ENCODE assay signal across 6 cellular contexts in the genomic region with DNA sequence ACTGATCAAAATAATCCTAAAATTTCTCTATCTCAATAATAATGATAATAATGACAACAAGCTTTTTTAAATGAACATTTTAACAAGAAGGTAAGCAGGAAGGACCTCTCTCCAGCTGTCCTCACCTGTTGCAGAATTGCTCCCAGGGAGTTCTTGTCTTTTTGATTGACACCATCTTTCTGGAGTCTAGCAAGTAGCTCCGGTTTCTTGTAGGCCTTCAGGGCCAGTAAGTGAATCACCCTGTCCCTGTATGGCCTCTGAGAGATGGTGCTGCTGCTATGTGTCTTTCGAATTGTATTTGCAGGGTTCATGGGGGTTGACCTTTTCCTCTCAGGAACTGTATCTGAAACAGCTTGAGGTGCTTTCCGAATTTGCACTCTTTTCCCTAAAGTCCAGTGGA. TPM values are rescaled to one million over a fixed set of nuclear protein-coding genes. Genes with fewer than 3 reads are reported as not detected.
DNase-seq lines count a peak whose midpoint lies in the region; ATAC-seq, FAIRE-seq and TF ChIP-seq lines count a peak whose summit lies in the region.
"Not testable (repeated sequence)": the region's sequence is repeated elsewhere in the genome, so short reads cannot be mapped to it uniquely, and the experiment has no call there.

No MANE protein-coding gene starts in this region.

- dilution Hi-C loops in keratinocyte (cut with MboI; ENCODE audit: extremely low pct_ligation_motif_present, low sequenced_read_pairs), result not testable (repeated sequence)

- intact Hi-C loops in activated CD4-positive, alpha-beta T cell treated with anti-CD3 and anti-CD28 coated beads, Interleukin-2, amount 10 ng/mL, durations not matched to agents 24 days and 14 days (cut with micrococcal nuclease), result not testable (repeated sequence)

- H3K4me1 Mint-ChIP-seq in activated CD4-positive, alpha-beta T cell treated with anti-CD3 and anti-CD28 coated beads, Interleukin-2, amount 10 ng/mL, durations not matched to agents 24 days and 14 days, result peaks cover 24% of the 10 kb centered on the region
- H3K4me1 Mint-ChIP-seq in natural killer cell treated with Interleukin-12 subunit alpha and Interleukin-12 subunit beta and Interleukin-15 and Interleukin-18, amount 100 ng/mL, for 72 hours (ENCODE audit: low read depth in 2 of 2), result peaks cover 52 to 57% of the 10 kb centered on the region in 2 donors

- not testable (repeated sequence) for H3K9ac ChIP-seq in GM23248; keratinocyte (ENCODE audit: control insufficient read depth, extremely low read depth, insufficient read depth, low read length)

- H3K27me3 Mint-ChIP-seq in activated CD4-positive, alpha-beta T cell treated with anti-CD3 and anti-CD28 coated beads, Interleukin-2, amount 10 ng/mL, durations not matched to agents 24 days and 14 days; natural killer cell treated with Interleukin-12 subunit alpha and Interleukin-12 subunit beta and Interleukin-15 and Interleukin-18, amount 100 ng/mL, for 72 hours: not testable (repeated sequence)

- H2AFZ ChIP-seq in GM23248; keratinocyte (ENCODE audit: control insufficient read depth, low read length): not testable (repeated sequence)

- H3K4me3 Mint-ChIP-seq in activated CD4-positive, alpha-beta T cell treated with anti-CD3 and anti-CD28 coated beads, Interleukin-2, amount 10 ng/mL, durations not matched to agents 24 days and 14 days, result not testable (repeated sequence)
- H3K4me3 Mint-ChIP-seq in natural killer cell treated with Interleukin-12 subunit alpha and Interleukin-12 subunit beta and Interleukin-15 and Interleukin-18, amount 100 ng/mL, for 72 hours, result peak overlapping the region; percentile 21

- H3K27ac Mint-ChIP-seq in activated CD4-positive, alpha-beta T cell treated with anti-CD3 and anti-CD28 coated beads, Interleukin-2, amount 10 ng/mL, durations not matched to agents 24 days and 14 days; natural killer cell treated with Interleukin-12 subunit alpha and Interleukin-12 subunit beta and Interleukin-15 and Interleukin-18, amount 100 ng/mL, for 72 hours: not testable (repeated sequence)

- H3K9me3 Mint-ChIP-seq in activated CD4-positive, alpha-beta T cell treated with anti-CD3 and anti-CD28 coated beads, Interleukin-2, amount 10 ng/mL, durations not matched to agents 24 days and 14 days; natural killer cell treated with Interleukin-12 subunit alpha and Interleukin-12 subunit beta and Interleukin-15 and Interleukin-18, amount 100 ng/mL, for 72 hours: not testable (repeated sequence)

- H3K9me2 ChIP-seq in GM23248 (ENCODE audit: insufficient read depth), result not testable (repeated sequence)

- FAIRE-seq in keratinocyte (lab: Jason Lieb, UNC), result peak; percentile 29

- H3K27me3 ChIP-seq in GM23248 (replicated peaks; ENCODE audit: insufficient read depth); keratinocyte (ENCODE audit: control insufficient read depth, extremely low read depth, insufficient read depth, low read length): not testable (repeated sequence)

- H3K4me3 ChIP-seq in GM23248; epithelial cell of esophagus (ENCODE audit: low read length); keratinocyte (ENCODE audit: control insufficient read depth in 2 of 3, extremely low read depth in 1 of 3, insufficient read depth in 2 of 3, low read depth in 1 of 3, low read length in 3 of 3): not testable (repeated sequence)

- not testable (repeated sequence) for H3K4me2 ChIP-seq in GM23248 (ENCODE audit: unreplicated experiment); keratinocyte (ENCODE audit: control insufficient read depth, extremely low read depth, insufficient read depth, low read depth, low read length)

- in situ Hi-C loops in GM23248 (cut with MboI), result not testable (repeated sequence)

- TF ChIP-seq CTCF in epithelial cell of esophagus (IDR thresholded peaks at IDR 0.05; ENCODE audit: insufficient read depth, low read depth, low read length, missing control alignments); keratinocyte (optimal IDR thresholded peaks at IDR 0.05 in 1 of 3, IDR thresholded peaks at IDR 0.05 in 1 of 3, conservative IDR thresholded peaks at IDR 0.05 in 1 of 3; ENCODE audit: extremely low read depth in 1 of 3, insufficient read depth in 2 of 3, low read length in 3 of 3): not testable (repeated sequence)

- H3K36me3 ChIP-seq in GM23248 (ENCODE audit: low read depth) (peaks cover 82% of the 10 kb centered on the region), keratinocyte (ENCODE audit: control insufficient read depth in 2 of 2, extremely low read depth in 1 of 2, insufficient read depth in 2 of 2, low read length in 2 of 2) (peaks cover 14 to 51% of the 10 kb centered on the region in 2 experiments)

- WGBS in GM23248 (ENCODE audit: low coverage in 1 of 2, low lambda C conversion rate in 2 of 2, missing lambda C conversion rate in 2 of 2), 2 experiments, result 80 to 81% methylated on average over 3 of the region's 3 CpGs

- not testable (repeated sequence) for H3K9me3 ChIP-seq in GM23248 (ENCODE audit: low read depth); keratinocyte (ENCODE audit: control insufficient read depth, low read depth, low read length)

- not testable (repeated sequence) for H3K9me1 ChIP-seq in keratinocyte (ENCODE audit: control insufficient read depth, extremely low read depth, insufficient read depth, low read length)

- H3K36me3 Mint-ChIP-seq in activated CD4-positive, alpha-beta T cell treated with anti-CD3 and anti-CD28 coated beads, Interleukin-2, amount 10 ng/mL, durations not matched to agents 24 days and 14 days (ENCODE audit: low read depth), result peaks cover 48% of the 10 kb centered on the region
- peaks cover 38% of the 10 kb centered on the region for H3K36me3 Mint-ChIP-seq in natural killer cell treated with Interleukin-12 subunit alpha and Interleukin-12 subunit beta and Interleukin-15 and Interleukin-18, amount 100 ng/mL, for 72 hours

- H4K20me1 ChIP-seq in GM23248 (ENCODE audit: insufficient read depth) (peaks cover 30% of the 10 kb centered on the region), keratinocyte (ENCODE audit: control insufficient read depth, extremely low read depth, insufficient read depth, low read length) (peaks cover 12% of the 10 kb centered on the region)

- H3F3A ChIP-seq in GM23248 (ENCODE audit: insufficient read depth), result peaks cover 94% of the 10 kb centered on the region

- peak overlapping the region; percentile 38 for H3K27ac ChIP-seq in GM23248
- H3K27ac ChIP-seq in keratinocyte (ENCODE audit: control insufficient read depth, insufficient read depth, low read length), result not testable (repeated sequence)

- not testable (repeated sequence) for ATAC-seq in natural killer cell treated with Interleukin-12 subunit alpha and Interleukin-12 subunit beta and Interleukin-15 and Interleukin-18, amount 100 ng/mL, for 72 hours

- H3K4me1 ChIP-seq in GM23248 (ENCODE audit: insufficient read depth), result peaks cover 91% of the 10 kb centered on the region
- peaks cover 18% of the 10 kb centered on the region for H3K4me1 ChIP-seq in keratinocyte (ENCODE audit: control insufficient read depth, extremely low read depth, insufficient read depth, low read length)

- H3K79me2 ChIP-seq in GM23248 (ENCODE audit: insufficient read depth) (peaks cover 100% of the 10 kb centered on the region), keratinocyte (ENCODE audit: control insufficient read depth, insufficient read depth, low read length) (peaks cover 70% of the 10 kb centered on the region)

- DNase-seq in GM23248; keratinocyte (ENCODE audit: low read depth, low spot score); natural killer cell treated with Interleukin-12 subunit alpha and Interleukin-12 subunit beta and Interleukin-15 and Interleukin-18, amount 100 ng/mL, for 72 hours (ENCODE audit: low spot score): not testable (repeated sequence)
- DNase-seq in LHCN-M2 (ENCODE audit: low read depth), result peak; percentile 19
- DNase-seq in activated CD4-positive, alpha-beta T cell treated with anti-CD3 and anti-CD28 coated beads, Interleukin-2, amount 10 ng/mL, durations not matched to agents 24 days and 14 days, result peak; percentile 36
- peak; percentile 73 for DNase-seq in epithelial cell of esophagus (ENCODE audit: low read depth)

RNA-seq across cellular contexts. Expression of a gene that starts 55.3 kb away (rescaled TPM):
- 228 and 243 TPM in 2 replicates for total RNA-seq in GM23248 (2014; rRNA removed; shearing (Covaris generic))
- polyA plus RNA-seq in GM23248 (2016; fragmentation: Nextera tagmentation; extraction: Ambion mirVana), result 147 and 159 TPM in 2 replicates
- total RNA-seq in LHCN-M2 (2014; rRNA removed), result 76.3 and 84.1 TPM in 2 replicates
- polyA plus RNA-seq in LHCN-M2 (2012), result 38.7 TPM
- total RNA-seq in activated CD4-positive, alpha-beta T cell treated with anti-CD3 and anti-CD28 coated beads, Interleukin-2, amount 10 ng/mL, durations not matched to agents 24 days and 14 days, result 103 and 111 TPM in 2 replicates
- 74.8 to 100 TPM (median 81.1 TPM) in 3 replicates for polyA plus RNA-seq in keratinocyte
- polyA plus RNA-seq in keratinocyte (2011; ENCODE audit: low read depth), result 137 TPM
- 48.0 and 87.5 TPM in 2 replicates for polyA plus RNA-seq in keratinocyte (2011; cell fraction: cytosol; rRNA removed)
- 81.5 and 105 TPM in 2 replicates for polyA plus RNA-seq in keratinocyte (2011; cell fraction: nucleus; rRNA removed)
- polyA plus RNA-seq in keratinocyte (2012; ENCODE audit: low replicate concordance), result 65.7 and 69.5 TPM in 2 replicates
- 31.2 to 194 TPM (median 108 TPM) in 3 replicates for polyA minus RNA-seq in keratinocyte
- polyA minus RNA-seq in keratinocyte (2011; cell fraction: cytosol; rRNA and poly(A)+ RNA removed), result 103 TPM
- polyA minus RNA-seq in keratinocyte (2011; cell fraction: nucleus; rRNA and poly(A)+ RNA removed), result 182 and 311 TPM in 2 replicates
- 100 to 1,000 TPM; 110 to 200 TPM for total RNA-seq in natural killer cell treated with Interleukin-12 subunit alpha and Interleukin-12 subunit beta and Interleukin-15 and Interleukin-18, amount 100 ng/mL, for 72 hours
